Comparison of ENCODE assay signal across 9 cellular contexts in genomic region chr3:104909188-104909587, GRCh38.
DNase-seq lines count a peak whose midpoint lies in the region; TF ChIP-seq lines count a peak whose summit lies in the region.
"Had no signal": no experiment of that assay in that cellular context is flagged by ENCODE, and none has a peak within 500 bp of the region (broad histone marks: within the 10 kb centered on the region; RNA-seq: fewer than 3 reads in every experiment).

No MANE protein-coding gene starts in this region.

- no peaks in the 10 kb centered on the region for H3K36me3 Mint-ChIP-seq in chondrocyte (ENCODE audit: low read depth)
- peaks cover 2% of the 10 kb centered on the region for H3K36me3 Mint-ChIP-seq in osteocyte (ENCODE audit: unreplicated experiment)

- H3K4me3 Mint-ChIP-seq in chondrocyte (ENCODE audit: unreplicated experiment): no peak overlapping the region
- H3K4me3 Mint-ChIP-seq in osteocyte (ENCODE audit: unreplicated experiment): no peak overlapping the region
- H3K4me3 Mint-ChIP-seq: activated T-helper 1 cell treated with anti-CD3 and anti-CD28 coated beads, Interleukin-12 subunit alpha, Interleukin-12 subunit beta, Interleukin-2, Interleukin-4 antibody, amounts not matched to agents 30 ng/mL and 10 ng/mL and 1 ng/mL, durations not matched to agents 14 hours and 24 hours and 36 hours had no signal

- DNase-seq in H4 (ENCODE audit: low spot score) (peak; percentile 31), NCI-H446 treated with DMSO at 0.1 percent for 48 hours (lab: John Stamatoyannopoulos, UW) (peak; percentile 98), chondrocyte (ENCODE audit: low spot score) (no peak), osteocyte (ENCODE audit: extremely low spot score, unreplicated experiment) (no peak), MV-4-11 (lab: John Stamatoyannopoulos, UW) (no peak), mucosa of gallbladder (ENCODE audit: low spot score) (no peak), ureter (ENCODE audit: low spot score) (no peak)
- no peak for DNase-seq in effector CD4-positive, alpha-beta T cell

- H3K27me3 Mint-ChIP-seq in chondrocyte (ENCODE audit: low read depth) (no peaks in the 10 kb centered on the region), osteocyte (ENCODE audit: unreplicated experiment) (no peaks in the 10 kb centered on the region)

- TF ChIP-seq CTCF in chondrocyte (IDR thresholded peaks at IDR 0.05) (no peak), osteocyte (IDR thresholded peaks at IDR 0.05) (no peak)

- H3K9me3 Mint-ChIP-seq in chondrocyte (ENCODE audit: low read depth): peaks cover 7% of the 10 kb centered on the region
- H3K9me3 Mint-ChIP-seq in osteocyte (ENCODE audit: unreplicated experiment): peaks cover 6% of the 10 kb centered on the region

- peak overlapping the region; percentile 80 for H3K27ac Mint-ChIP-seq in chondrocyte (ENCODE audit: unreplicated experiment)
- peak overlapping the region; percentile 88 for H3K27ac Mint-ChIP-seq in osteocyte (ENCODE audit: unreplicated experiment)
- H3K27ac Mint-ChIP-seq: activated T-helper 1 cell treated with anti-CD3 and anti-CD28 coated beads, Interleukin-12 subunit alpha, Interleukin-12 subunit beta, Interleukin-2, Interleukin-4 antibody, amounts not matched to agents 30 ng/mL and 10 ng/mL and 1 ng/mL, durations not matched to agents 14 hours and 24 hours and 36 hours had no signal

- peaks cover 40% of the 10 kb centered on the region for H3K4me1 Mint-ChIP-seq in chondrocyte (ENCODE audit: low read depth)
- peaks cover 39% of the 10 kb centered on the region for H3K4me1 Mint-ChIP-seq in osteocyte (ENCODE audit: unreplicated experiment)

Comparison
In these comparisons a context has a peak if more than half of its experiments do, and no peak if none do; other contexts are left out.
1. DNase-seq: peak in H4 (single experiment) and NCI-H446 treated with DMSO at 0.1 percent for 48 hours (single experiment); none in chondrocyte (single experiment), osteocyte (single experiment), MV-4-11 (single experiment), mucosa of gallbladder (single experiment), ureter (single experiment) and effector CD4-positive, alpha-beta T cell (single experiment).